ENCODE assay signal across 9 cellular contexts in the genomic region with DNA sequence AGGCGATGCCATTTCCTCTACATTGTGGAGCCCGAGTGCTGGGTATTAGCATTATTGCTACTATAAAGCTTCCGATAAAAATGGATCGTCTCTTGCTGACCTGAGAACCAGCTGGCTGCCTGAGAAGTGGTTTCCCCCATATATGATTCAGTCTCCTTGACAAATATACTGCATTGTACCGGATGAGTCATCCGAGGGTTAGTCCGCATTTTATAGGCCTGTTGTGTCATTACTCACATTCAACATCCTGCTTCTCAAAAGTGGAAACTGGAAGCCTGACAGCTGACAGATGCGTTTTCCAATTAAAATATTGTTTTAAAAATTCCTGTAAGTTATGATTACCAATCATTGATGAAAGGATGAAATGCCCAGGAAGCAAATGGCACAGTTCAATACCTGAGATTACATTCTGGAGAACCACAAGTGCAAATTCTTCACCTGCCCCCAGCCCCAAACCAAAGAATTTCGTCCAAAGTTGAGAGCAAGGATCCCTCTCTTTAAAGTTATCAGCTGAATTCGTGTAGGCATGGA.
DNase-seq lines count a peak whose midpoint lies in the region; ATAC-seq and TF ChIP-seq lines count a peak whose summit lies in the region.
"Had no signal": no experiment of that assay in that cellular context is flagged by ENCODE, and none has a peak within 500 bp of the region (broad histone marks: within the 10 kb centered on the region; RNA-seq: fewer than 3 reads in every experiment).

No MANE protein-coding gene starts in this region.

- H3K36me3 ChIP-seq in brain microvascular endothelial cell (replicated peaks): no peaks in the 10 kb centered on the region
- no peaks in the 10 kb centered on the region for H3K36me3 ChIP-seq in mesendoderm (ENCODE audit: control insufficient read depth, insufficient read depth, low read length)

- no peak overlapping the region for H2BK5ac ChIP-seq in mesendoderm (ENCODE audit: low read length)

- no peak overlapping the region for H3K4me2 ChIP-seq in mesendoderm (ENCODE audit: low read length)

- H3K27me3 ChIP-seq in brain microvascular endothelial cell (replicated peaks) (no peaks in the 10 kb centered on the region), mesendoderm (ENCODE audit: insufficient read depth, low read length, poor library complexity) (no peaks in the 10 kb centered on the region)

- H3K4me1 ChIP-seq in mesendoderm (ENCODE audit: control insufficient read depth, low read depth, low read length): peaks cover 10% of the 10 kb centered on the region

- H3K27me3 Mint-ChIP-seq in activated naive CD8-positive, alpha-beta T cell treated with anti-CD3 and anti-CD28 coated beads, Interleukin-2, amount 50 U/mL, for 24 hours: peaks cover 10% of the 10 kb centered on the region
- H3K27me3 Mint-ChIP-seq in activated naive CD8-positive, alpha-beta T cell treated with anti-CD3 and anti-CD28 coated beads for 36 hours: no peaks in the 10 kb centered on the region
- H3K27me3 Mint-ChIP-seq: central memory CD8-positive, alpha-beta T cell had no signal

- no peak overlapping the region for H3K27ac Mint-ChIP-seq in activated naive CD8-positive, alpha-beta T cell treated with anti-CD3 and anti-CD28 coated beads, Interleukin-2, amount 50 U/mL, for 24 hours
- H3K27ac Mint-ChIP-seq in activated naive CD8-positive, alpha-beta T cell treated with anti-CD3 and anti-CD28 coated beads for 36 hours: no peak overlapping the region

- H3K4me3 ChIP-seq in brain microvascular endothelial cell (ENCODE audit: low read depth, low read length) (peak overlapping the region; percentile 45), mesendoderm (ENCODE audit: low read length) (no peak overlapping the region)

- no peak overlapping the region for H2BK120ac ChIP-seq in mesendoderm (ENCODE audit: low read depth, low read length)

- peaks cover 13% of the 10 kb centered on the region for H3K79me1 ChIP-seq in mesendoderm (ENCODE audit: low read length)

- H2BK15ac ChIP-seq in mesendoderm (replicated peaks; ENCODE audit: low read depth): peak overlapping the region; percentile 57

- H3K4ac ChIP-seq in mesendoderm (ENCODE audit: low read depth, low read length): no peak overlapping the region

- no peak overlapping the region for H2AK5ac ChIP-seq in mesendoderm (ENCODE audit: low read length)

- in situ Hi-C loops in brain microvascular endothelial cell (cut with HindIII; ENCODE audit: low pct_ligation_motif_present, low sequenced_read_pairs): no loop called here

- no peak for DNase-seq in activated naive CD8-positive, alpha-beta T cell treated with anti-CD3 and anti-CD28 coated beads, Interleukin-2, amount 50 U/mL, for 24 hours
- no peak for DNase-seq in activated naive CD8-positive, alpha-beta T cell treated with anti-CD3 and anti-CD28 coated beads for 36 hours
- DNase-seq in NCI-H748 (lab: John Stamatoyannopoulos, UW; ENCODE audit: unreplicated experiment) (peak; percentile 42), brain microvascular endothelial cell (peak; percentile 98), mesendoderm (peak; percentile 73), NCI-H128 (lab: John Stamatoyannopoulos, UW; ENCODE audit: unreplicated experiment) (no peak)

- no peaks in the 10 kb centered on the region for H3K36me3 Mint-ChIP-seq in activated naive CD8-positive, alpha-beta T cell treated with anti-CD3 and anti-CD28 coated beads, Interleukin-2, amount 50 U/mL, for 24 hours (ENCODE audit: low read depth)
- no peaks in the 10 kb centered on the region for H3K36me3 Mint-ChIP-seq in activated naive CD8-positive, alpha-beta T cell treated with anti-CD3 and anti-CD28 coated beads for 36 hours

- peak overlapping the region; percentile 93 for H3K27ac ChIP-seq in brain microvascular endothelial cell
- H3K27ac ChIP-seq in mesendoderm (ENCODE audit: low read depth, low read length): no peak overlapping the region

- H3K4me3 Mint-ChIP-seq in activated naive CD8-positive, alpha-beta T cell treated with anti-CD3 and anti-CD28 coated beads, Interleukin-2, amount 50 U/mL, for 24 hours: no peak overlapping the region
- H3K4me3 Mint-ChIP-seq in activated naive CD8-positive, alpha-beta T cell treated with anti-CD3 and anti-CD28 coated beads for 36 hours: no peak overlapping the region
- H3K4me3 Mint-ChIP-seq: central memory CD8-positive, alpha-beta T cell had no signal

- H3K56ac ChIP-seq in mesendoderm (ENCODE audit: low read length): no peak overlapping the region

- TF ChIP-seq CTCF in brain microvascular endothelial cell (IDR thresholded peaks at IDR 0.05; ENCODE audit: low read depth, low read length, missing control alignments): no peak

- H3K9ac ChIP-seq in mesendoderm (ENCODE audit: low read length): no peak overlapping the region

- no peak overlapping the region for H3K18ac ChIP-seq in mesendoderm (ENCODE audit: low read length)

- WGBS in mesendoderm (ENCODE audit: extremely low coverage, insufficient coverage, low lambda C conversion rate): no CpG with 5 or more reads among the region's 10 CpGs

- no peak overlapping the region for H4K5ac ChIP-seq in mesendoderm (ENCODE audit: low read length)

- H3K79me2 ChIP-seq in mesendoderm (ENCODE audit: control insufficient read depth, insufficient read depth, low read length): peaks cover 4% of the 10 kb centered on the region

- H4K8ac ChIP-seq in mesendoderm (ENCODE audit: low read depth, low read length): no peak overlapping the region

- no peak overlapping the region for H3K23ac ChIP-seq in mesendoderm (ENCODE audit: low read length)

- H3K4me1 Mint-ChIP-seq in activated naive CD8-positive, alpha-beta T cell treated with anti-CD3 and anti-CD28 coated beads, Interleukin-2, amount 50 U/mL, for 24 hours: peaks cover 22% of the 10 kb centered on the region
- peaks cover 10% of the 10 kb centered on the region for H3K4me1 Mint-ChIP-seq in activated naive CD8-positive, alpha-beta T cell treated with anti-CD3 and anti-CD28 coated beads for 36 hours
- H3K4me1 Mint-ChIP-seq: central memory CD8-positive, alpha-beta T cell had no signal

- peak; percentile 98 for ATAC-seq in activated naive CD8-positive, alpha-beta T cell treated with anti-CD3 and anti-CD28 coated beads, Interleukin-2, amount 50 U/mL, for 24 hours
- ATAC-seq in HG02973 (IDR thresholded peaks at IDR 0.05; ENCODE audit: unreplicated experiment) (peak; percentile 70), GM19035 (IDR thresholded peaks at IDR 0.05; ENCODE audit: unreplicated experiment) (no peak)

- no peaks in the 10 kb centered on the region for H3K9me3 Mint-ChIP-seq in activated naive CD8-positive, alpha-beta T cell treated with anti-CD3 and anti-CD28 coated beads, Interleukin-2, amount 50 U/mL, for 24 hours
- no peaks in the 10 kb centered on the region for H3K9me3 Mint-ChIP-seq in activated naive CD8-positive, alpha-beta T cell treated with anti-CD3 and anti-CD28 coated beads for 36 hours
- H3K9me3 Mint-ChIP-seq: central memory CD8-positive, alpha-beta T cell had no signal

Comparison
In these comparisons a context has a peak if more than half of its experiments do, and no peak if none do; other contexts are left out.
1. DNase-seq: peak in NCI-H748 (single experiment), brain microvascular endothelial cell (single experiment) and mesendoderm (single experiment); none in activated naive CD8-positive, alpha-beta T cell treated with anti-CD3 and anti-CD28 coated beads, Interleukin-2, amount 50 U/mL, for 24 hours (single experiment), activated naive CD8-positive, alpha-beta T cell treated with anti-CD3 and anti-CD28 coated beads for 36 hours (single experiment) and NCI-H128 (single experiment).